Comparison of ENCODE assay signal across 20 cellular contexts in genomic region chr1:233240367-233240766, GRCh38. TPM values are rescaled to one million over a fixed set of nuclear protein-coding genes. Genes with fewer than 3 reads are reported as not detected.
A peak's percentile ranks its signal among the peaks of the same experiment; 100 is the strongest.
DNase-seq lines count a peak whose midpoint lies in the region; TF ChIP-seq lines count a peak whose summit lies in the region.
"Had no signal": no experiment of that assay in that cellular context is flagged by ENCODE, and none has a peak within 500 bp of the region (broad histone marks: within the 10 kb centered on the region; RNA-seq: fewer than 3 reads in every experiment).

No MANE protein-coding gene starts in this region.

- no peak for TF ChIP-seq CTCF in AG09319 (IDR thresholded peaks at IDR 0.05; ENCODE audit: low read depth, low read length)
- no peak for TF ChIP-seq CTCF in fibroblast of mammary gland (conservative IDR thresholded peaks at IDR 0.05; ENCODE audit: control insufficient read depth, insufficient read depth, low read depth, low read length)
- TF ChIP-seq CTCF in osteocyte (IDR thresholded peaks at IDR 0.05), result no peak
- no peak for TF ChIP-seq CTCF in nephron progenitor cell (IDR thresholded peaks at IDR 0.05)

- H3K36me3 Mint-ChIP-seq in osteocyte (ENCODE audit: unreplicated experiment) (peaks cover 9% of the 10 kb centered on the region), nephron progenitor cell (ENCODE audit: low read depth) (peaks cover 12% of the 10 kb centered on the region)

- no peaks in the 10 kb centered on the region for H3K36me3 ChIP-seq in SK-N-MC (ENCODE audit: insufficient read depth, low read length)
- H3K36me3 ChIP-seq: ovary had no signal

- H3K27ac Mint-ChIP-seq in osteocyte (ENCODE audit: unreplicated experiment) (peak overlapping the region; percentile 58), nephron progenitor cell (no peak overlapping the region)
- H3K27ac Mint-ChIP-seq: activated CD4-positive, alpha-beta T cell treated with anti-CD3 and anti-CD28 coated beads, Interleukin-2, amount 10 ng/mL, durations not matched to agents 24 days and 14 days; activated naive CD8-positive, alpha-beta T cell; WTC11 had no signal

- H3K4me3 Mint-ChIP-seq in osteocyte (ENCODE audit: unreplicated experiment), result no peak overlapping the region
- H3K4me3 Mint-ChIP-seq in nephron progenitor cell, result no peak overlapping the region
- H3K4me3 Mint-ChIP-seq: activated CD4-positive, alpha-beta T cell treated with anti-CD3 and anti-CD28 coated beads, Interleukin-2, amount 10 ng/mL, durations not matched to agents 24 days and 14 days; activated naive CD8-positive, alpha-beta T cell; WTC11 had no signal

- no peaks in the 10 kb centered on the region for H3K27me3 Mint-ChIP-seq in osteocyte (ENCODE audit: unreplicated experiment)
- peaks cover 3% of the 10 kb centered on the region for H3K27me3 Mint-ChIP-seq in nephron progenitor cell (ENCODE audit: low read depth, poor library complexity)
- H3K27me3 Mint-ChIP-seq: activated CD4-positive, alpha-beta T cell treated with anti-CD3 and anti-CD28 coated beads, Interleukin-2, amount 10 ng/mL, durations not matched to agents 24 days and 14 days; activated naive CD8-positive, alpha-beta T cell had no signal

- no peak overlapping the region for H3K27ac ChIP-seq in SK-N-MC
- H3K27ac ChIP-seq: C4-2B, ovary, skin epidermis had no signal

- DNase-seq in AG09319 (ENCODE audit: extremely low read depth, low read depth) (peak; percentile 42), SK-N-MC (ENCODE audit: low read depth, low spot score) (peak; percentile 24), fibroblast of mammary gland (ENCODE audit: low read depth) (peak; percentile 62), osteocyte (ENCODE audit: extremely low spot score, unreplicated experiment) (no peak), SHP77 (lab: John Stamatoyannopoulos, UW) (no peak), KG1 (lab: John Stamatoyannopoulos, UW) (no peak), nephron progenitor cell (no peak)
- DNase-seq: activated effector memory CD4-positive, alpha-beta T cell treated with Interleukin-2 at 50 U/mL for 16 hours; activated T-cell treated with anti-CD3 and anti-CD28 coated beads, Interleukin-2, amount 50 U/mL, for 1 hour; mammary epithelial cell; NCI-H1417 treated with DMSO at 0.1 percent for 48 hours; NCI-H226; T1000 had no signal

- H3K4me3 ChIP-seq in SK-N-MC (no peak overlapping the region), fibroblast of mammary gland (ENCODE audit: control insufficient read depth, low read depth, low read length) (no peak overlapping the region)
- H3K4me3 ChIP-seq: ovary, skin epidermis had no signal

- H3K9me3 Mint-ChIP-seq in osteocyte (ENCODE audit: unreplicated experiment) (no peaks in the 10 kb centered on the region), nephron progenitor cell (no peaks in the 10 kb centered on the region)
- H3K9me3 Mint-ChIP-seq: activated CD4-positive, alpha-beta T cell treated with anti-CD3 and anti-CD28 coated beads, Interleukin-2, amount 10 ng/mL, durations not matched to agents 24 days and 14 days; WTC11 had no signal

- no peak overlapping the region for H3K9ac ChIP-seq in SK-N-MC (ENCODE audit: insufficient read length)

- H3K4me1 Mint-ChIP-seq in osteocyte (ENCODE audit: unreplicated experiment) (peaks cover 27% of the 10 kb centered on the region), nephron progenitor cell (peaks cover 45% of the 10 kb centered on the region)

- no peaks in the 10 kb centered on the region for H3K9me3 ChIP-seq in SK-N-MC (ENCODE audit: low read depth, low read length)
- H3K9me3 ChIP-seq: Caco-2, ovary had no signal

RNA-seq across cellular contexts. Expression of gene PCNX2, which starts 55.2 kb away (rescaled TPM):
- 17.2 and 20.4 TPM in 2 replicates for total RNA-seq in osteocyte

Comparison
In these comparisons a context has a peak if more than half of its experiments do, and no peak if none do; other contexts are left out.
1. DNase-seq: peak in AG09319 (single experiment), SK-N-MC (single experiment) and fibroblast of mammary gland (single experiment); none in osteocyte (single experiment), SHP77 (0 of 2), KG1 (single experiment) and nephron progenitor cell (single experiment).